Comparison of ENCODE assay signal across 20 cellular contexts in the genomic region with DNA sequence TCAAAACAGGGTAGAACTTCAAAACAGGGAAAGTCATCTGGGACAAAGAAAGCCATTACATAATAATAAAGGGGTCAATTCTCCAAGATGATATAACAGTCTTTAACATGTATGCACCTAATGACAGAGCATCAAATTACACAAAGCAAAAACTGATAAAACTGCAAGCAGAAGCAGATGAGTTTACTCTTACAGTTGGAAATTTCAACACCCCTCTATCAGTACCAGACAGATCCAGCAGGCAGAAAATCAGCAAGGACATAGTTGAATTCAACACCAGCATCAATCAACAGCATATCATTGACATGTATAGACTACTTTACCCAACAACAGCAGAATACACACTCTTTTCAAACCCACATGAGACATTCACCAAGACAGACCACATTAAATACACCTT.
DNase-seq lines count a peak whose midpoint lies in the region; ATAC-seq, FAIRE-seq and TF ChIP-seq lines count a peak whose summit lies in the region.
"Had no signal": no experiment of that assay in that cellular context is flagged by ENCODE, and none has a peak within 500 bp of the region (broad histone marks: within the 10 kb centered on the region; RNA-seq: fewer than 3 reads in every experiment).

No MANE protein-coding gene starts in this region.

- no peak overlapping the region for H2AFZ ChIP-seq in astrocyte (ENCODE audit: low read depth, low read length)
- H2AFZ ChIP-seq: GM23248 had no signal

- peaks cover 3% of the 10 kb centered on the region for H3K4me1 Mint-ChIP-seq in astrocyte (ENCODE audit: low read depth, unreplicated experiment)
- no peaks in the 10 kb centered on the region for H3K4me1 Mint-ChIP-seq in activated CD4-positive, alpha-beta T cell treated with anti-CD3 and anti-CD28 coated beads, Interleukin-2, amount 10 ng/mL, durations not matched to agents 24 days and 14 days
- H3K4me1 Mint-ChIP-seq: IgD-negative memory B cell had no signal

- no peaks in the 10 kb centered on the region for H3K9me3 Mint-ChIP-seq in astrocyte (ENCODE audit: unreplicated experiment)
- no peaks in the 10 kb centered on the region for H3K9me3 Mint-ChIP-seq in activated CD4-positive, alpha-beta T cell treated with anti-CD3 and anti-CD28 coated beads, Interleukin-2, amount 10 ng/mL, durations not matched to agents 24 days and 14 days
- H3K9me3 Mint-ChIP-seq: CD4-positive, alpha-beta T cell; HFFc6 had no signal

- DNase-seq in NCI-H146 (lab: John Stamatoyannopoulos, UW) (peak; percentile 26), NCI-H226 (peak; percentile 5), astrocyte (ENCODE audit: low read depth) (no peak), MV-4-11 (lab: John Stamatoyannopoulos, UW) (no peak)
- no peak for DNase-seq in activated CD4-positive, alpha-beta T cell treated with anti-CD3 and anti-CD28 coated beads, Interleukin-2, amount 10 ng/mL, durations not matched to agents 24 days and 14 days
- DNase-seq: ACHN; Caco-2; CD4-positive, alpha-beta T cell; GM23248; H7; HFFc6 had no signal

- no peak overlapping the region for H3K4me3 ChIP-seq in astrocyte (ENCODE audit: insufficient read depth, low read depth, low read length)
- H3K4me3 ChIP-seq: GM23248 had no signal

- no peak overlapping the region for H3K9ac ChIP-seq in astrocyte (ENCODE audit: low read length)
- H3K9ac ChIP-seq: GM23248 had no signal

- no peaks in the 10 kb centered on the region for H3K36me3 ChIP-seq in astrocyte (ENCODE audit: insufficient read depth, low read length)

- H3K27me3 Mint-ChIP-seq in astrocyte (ENCODE audit: low read depth, unreplicated experiment) = no peaks in the 10 kb centered on the region
- H3K27me3 Mint-ChIP-seq in activated CD4-positive, alpha-beta T cell treated with anti-CD3 and anti-CD28 coated beads, Interleukin-2, amount 10 ng/mL, durations not matched to agents 24 days and 14 days = no peaks in the 10 kb centered on the region
- H3K27me3 Mint-ChIP-seq: IgD-negative memory B cell had no signal

- no peak overlapping the region for H3K4me3 Mint-ChIP-seq in astrocyte (ENCODE audit: unreplicated experiment)
- no peak overlapping the region for H3K4me3 Mint-ChIP-seq in activated CD4-positive, alpha-beta T cell treated with anti-CD3 and anti-CD28 coated beads, Interleukin-2, amount 10 ng/mL, durations not matched to agents 24 days and 14 days
- H3K4me3 Mint-ChIP-seq: CD4-positive, alpha-beta T cell; HFFc6; IgD-negative memory B cell had no signal

- intact Hi-C loops in activated CD4-positive, alpha-beta T cell treated with anti-CD3 and anti-CD28 coated beads, Interleukin-2, amount 10 ng/mL, durations not matched to agents 24 days and 14 days (cut with micrococcal nuclease) = no loop called here

- H3K27me3 ChIP-seq in astrocyte (ENCODE audit: insufficient read depth, low read length) = no peaks in the 10 kb centered on the region

- H3K36me3 Mint-ChIP-seq in astrocyte (ENCODE audit: low read depth, unreplicated experiment) = peaks cover 4% of the 10 kb centered on the region
- no peaks in the 10 kb centered on the region for H3K36me3 Mint-ChIP-seq in activated CD4-positive, alpha-beta T cell treated with anti-CD3 and anti-CD28 coated beads, Interleukin-2, amount 10 ng/mL, durations not matched to agents 24 days and 14 days (ENCODE audit: low read depth)
- H3K36me3 Mint-ChIP-seq: IgD-negative memory B cell had no signal

- no peaks in the 10 kb centered on the region for H3K79me2 ChIP-seq in astrocyte (ENCODE audit: insufficient read depth, low read length)

- H4K20me1 ChIP-seq in astrocyte (ENCODE audit: insufficient read depth, low read length) = no peaks in the 10 kb centered on the region

- FAIRE-seq in astrocyte (lab: Jason Lieb, UNC) (peak; percentile 45), islet of Langerhans (lab: Jason Lieb, UNC) (peak; percentile 9)
- FAIRE-seq: D721Med, GM12891, GM19239, HepG2 had no signal

- H3K27ac Mint-ChIP-seq in astrocyte (ENCODE audit: unreplicated experiment) = no peak overlapping the region
- no peak overlapping the region for H3K27ac Mint-ChIP-seq in activated CD4-positive, alpha-beta T cell treated with anti-CD3 and anti-CD28 coated beads, Interleukin-2, amount 10 ng/mL, durations not matched to agents 24 days and 14 days
- H3K27ac Mint-ChIP-seq: CD4-positive, alpha-beta T cell; HFFc6; IgD-negative memory B cell had no signal

- TF ChIP-seq CTCF in astrocyte (IDR thresholded peaks at IDR 0.05; ENCODE audit: insufficient read depth, low read depth, low read length) = no peak

- no peak for ATAC-seq in HG03571 (IDR thresholded peaks at IDR 0.05; ENCODE audit: unreplicated experiment)
- ATAC-seq: HCT116, HepG2 had no signal

- H3K9me3 ChIP-seq in astrocyte (ENCODE audit: insufficient read depth, low read depth, low read length) = no peaks in the 10 kb centered on the region
- H3K9me3 ChIP-seq: Caco-2 had no signal

- H3K27ac ChIP-seq in astrocyte (ENCODE audit: low read depth, low read length) = no peak overlapping the region
- H3K27ac ChIP-seq: C4-2B, GM23248 had no signal

- H3K4me2 ChIP-seq in astrocyte (ENCODE audit: low read length) = no peak overlapping the region

- peaks cover 3% of the 10 kb centered on the region for H3K4me1 ChIP-seq in astrocyte (ENCODE audit: insufficient read depth, low read length)

Comparison
In these comparisons a context has a peak if more than half of its experiments do, and no peak if none do; other contexts are left out.
1. DNase-seq: peak in NCI-H146 (single experiment) and NCI-H226 (single experiment); none in astrocyte (single experiment), activated CD4-positive, alpha-beta T cell treated with anti-CD3 and anti-CD28 coated beads, Interleukin-2, amount 10 ng/mL, durations not matched to agents 24 days and 14 days (single experiment) and MV-4-11 (single experiment).